Comparison of ENCODE assay signal across 14 cellular contexts in genomic region chr3:71045917-71046282, GRCh38.
DNase-seq lines count a peak whose midpoint lies in the region; ATAC-seq, FAIRE-seq and TF ChIP-seq lines count a peak whose summit lies in the region.
"Had no signal": no experiment of that assay in that cellular context is flagged by ENCODE, and none has a peak within 500 bp of the region (broad histone marks: within the 10 kb centered on the region; RNA-seq: fewer than 3 reads in every experiment).

No MANE protein-coding gene starts in this region.

- no peaks in the 10 kb centered on the region for H3K27me3 ChIP-seq in BLaER1 treated with 17β-estradiol and CSF1 and Interleukin-3, amounts not matched to agents 10 nM and 100 nM
- H3K27me3 ChIP-seq in BE2C, result no peaks in the 10 kb centered on the region

- peaks cover 32 to 37% (median 35%) of the 10 kb centered on the region in 10 experiments for H3K4me1 ChIP-seq in BLaER1 treated with 17β-estradiol and CSF1 and Interleukin-3, amounts not matched to agents 10 nM and 100 nM
- H3K4me1 ChIP-seq in BE2C, result peaks cover 6% of the 10 kb centered on the region; the same call in 1 of the 2 replicates

- no peak overlapping the region for H3K9ac ChIP-seq in BLaER1 treated with 17β-estradiol and CSF1 and Interleukin-3, amounts not matched to agents 10 nM and 100 nM

- no peak for TF ChIP-seq CTCF in BE2C (IDR thresholded peaks at IDR 0.05; ENCODE audit: low read depth, low read length)

- DNase-seq in KBM-7, result peak; percentile 45
- peak; percentile 26 for DNase-seq in iris pigment epithelial cell (ENCODE audit: low read depth)
- no peak for DNase-seq in frontal cortex (ENCODE audit: low spot score in 2 of 2)
- DNase-seq in BE2C, result no peak
- DNase-seq in H4 (ENCODE audit: low spot score), result no peak
- no peak for DNase-seq in SK-N-DZ (ENCODE audit: low spot score)
- DNase-seq: NCI-H187 treated with DMSO at 0.1 percent for 48 hours had no signal

- H3K9me3 ChIP-seq in BLaER1 treated with 17β-estradiol and CSF1 and Interleukin-3, amounts not matched to agents 10 nM and 100 nM (replicated peaks in 1 of 11), result no peaks in the 10 kb centered on the region
- no peaks in the 10 kb centered on the region for H3K9me3 ChIP-seq in BE2C

- H4K20me1 ChIP-seq in BLaER1 treated with 17β-estradiol and CSF1 and Interleukin-3, amounts not matched to agents 10 nM and 100 nM, result peaks cover 0 to 33% (median 0%) of the 10 kb centered on the region in 11 experiments; a peak in 2 of 22 replicates

- peaks cover 29 to 66% (median 47%) of the 10 kb centered on the region in 11 experiments for H3K36me3 ChIP-seq in BLaER1 treated with 17β-estradiol and CSF1 and Interleukin-3, amounts not matched to agents 10 nM and 100 nM
- peaks cover 9% of the 10 kb centered on the region for H3K36me3 ChIP-seq in BE2C

- in situ Hi-C loops in KBM-7 (cut with MboI; ENCODE audit: low pct_unique_long_range_greater_than_20kb, low sequenced_read_pairs), result no loop called here

- peak overlapping the region; percentile 14 to 68 (median 43); a peak in 20 of 22 replicates for H3K4me2 ChIP-seq in BLaER1 treated with 17β-estradiol and CSF1 and Interleukin-3, amounts not matched to agents 10 nM and 100 nM

- peak; percentile 80 for ATAC-seq in GM18907 (IDR thresholded peaks at IDR 0.05; ENCODE audit: unreplicated experiment)
- ATAC-seq: esophagus mucosa, Panc1, WTC11 had no signal

- no peak overlapping the region for H3K27ac ChIP-seq in BLaER1 treated with 17β-estradiol and CSF1 and Interleukin-3, amounts not matched to agents 10 nM and 100 nM

- FAIRE-seq in frontal cortex (lab: Jason Lieb, UNC), result no peak
- FAIRE-seq: GM12892, H54 had no signal

- H3K4me3 ChIP-seq in BLaER1 treated with 17β-estradiol and CSF1 and Interleukin-3, amounts not matched to agents 10 nM and 100 nM, result no peak overlapping the region
- no peak overlapping the region for H3K4me3 ChIP-seq in BE2C (ENCODE audit: low read depth, low read length)

Comparison
In these comparisons a context has a peak if more than half of its experiments do, and no peak if none do; other contexts are left out.
1. DNase-seq: peak in KBM-7 (single experiment) and iris pigment epithelial cell (single experiment); none in frontal cortex (0 of 2), BE2C (single experiment), H4 (single experiment) and SK-N-DZ (single experiment).